Comparison of ENCODE assay signal across 2 cellular contexts in genomic region chr12:109850518-109850917, GRCh38. TPM values are rescaled to one million over a fixed set of nuclear protein-coding genes. Genes with fewer than 3 reads are reported as not detected.
"Had no signal": no experiment of that assay in that cellular context is flagged by ENCODE, and none has a peak within 500 bp of the region (broad histone marks: within the 10 kb centered on the region; RNA-seq: fewer than 3 reads in every experiment).

No MANE protein-coding gene starts in this region.

RNA-seq across cellular contexts. Expression of gene TRPV4, which starts 17.3 kb away (rescaled TPM):
- total RNA-seq: G401, GM12878 had no signal
- polyA plus RNA-seq: GM12878 had no signal
